ENCODE assay signal across 12 cellular contexts in genomic region chr1:35555212-35555584, GRCh38. TPM values are rescaled to one million over a fixed set of nuclear protein-coding genes. Genes with fewer than 3 reads are reported as not detected.
A peak's percentile ranks its signal among the peaks of the same experiment; 100 is the strongest.
DNase-seq lines count a peak whose midpoint lies in the region; ATAC-seq and TF ChIP-seq lines count a peak whose summit lies in the region.
"Had no signal": no experiment of that assay in that cellular context is flagged by ENCODE, and none has a peak within 500 bp of the region (broad histone marks: within the 10 kb centered on the region; RNA-seq: fewer than 3 reads in every experiment).

No MANE protein-coding gene starts in this region.

- H3K9me2 ChIP-seq in SK-N-SH = no peaks in the 10 kb centered on the region

- no peak for ATAC-seq in SK-N-SH treated with all-trans-retinoic acid at 6 μM for 48 hours
- no peak for ATAC-seq in T-helper 17 cell
- ATAC-seq in foreskin keratinocyte = peak; percentile 7
- no peak for ATAC-seq in psoas muscle
- no peak for ATAC-seq in HG03521 (IDR thresholded peaks at IDR 0.05; ENCODE audit: unreplicated experiment)
- ATAC-seq: left cardiac atrium had no signal

- H3K27ac ChIP-seq in SK-N-SH (ENCODE audit: low read depth in 2 of 2, low read length in 1 of 2) (peak overlapping the region in 1 of 2 experiments; percentile 80; a peak in 2 of 4 replicates), foreskin keratinocyte (no peak overlapping the region), psoas muscle (peak overlapping the region; percentile 99)
- H3K27ac ChIP-seq: testis had no signal

- peak overlapping the region; percentile 98 for H3K4me3 Mint-ChIP-seq in T-helper 17 cell

- H3K36me3 ChIP-seq in SK-N-SH (replicated peaks in 1 of 2; ENCODE audit: control insufficient read depth in 1 of 2, insufficient read depth in 2 of 2, low read length in 1 of 2) (peaks cover 30 to 37% of the 10 kb centered on the region in 2 experiments), psoas muscle (ENCODE audit: insufficient read depth in 1 of 2, low read depth in 1 of 2) (peaks cover 0 to 40% of the 10 kb centered on the region in 2 donors)

- H3K27me3 ChIP-seq in SK-N-SH (ENCODE audit: insufficient read depth) (no peaks in the 10 kb centered on the region), foreskin keratinocyte (no peaks in the 10 kb centered on the region), psoas muscle (ENCODE audit: insufficient read depth in 3 of 3, low read length in 2 of 3) (no peaks in the 10 kb centered on the region)
- H3K27me3 ChIP-seq: testis had no signal

- no peak overlapping the region for H2AFZ ChIP-seq in SK-N-SH (ENCODE audit: low read depth)

- CTCF ChIA-PET in SK-N-SH (lab: Yijun Ruan, JAX) = interaction anchor here (2.0 to 8.2 kb wide), 2 partner anchors 9 to 103 kb away, joined by 15 to 81 read pairs; no protein-coding TSS in a partner anchor

- intact Hi-C loops in psoas muscle (cut with DNase I) = no loop called here

- peak overlapping the region; percentile 98 for H3K27ac Mint-ChIP-seq in T-helper 17 cell

- no peaks in the 10 kb centered on the region for H3K36me3 Mint-ChIP-seq in T-helper 17 cell (ENCODE audit: low read depth)

- DNase-seq in SK-N-SH = no peak
- DNase-seq in T-helper 17 cell = no peak
- DNase-seq in foreskin keratinocyte = no peak
- no peak for DNase-seq in psoas muscle
- DNase-seq in NCI-H1092 treated with DMSO at 0.1 percent for 48 hours (lab: John Stamatoyannopoulos, UW) = no peak
- DNase-seq in AG08395 (ENCODE audit: low spot score) = no peak
- DNase-seq: dermis blood vessel endothelial cell, left cardiac atrium, NCI-H1436, testis had no signal

- no peak for TF ChIP-seq EP300 in SK-N-SH (IDR thresholded peaks at IDR 0.05; ENCODE audit: borderline replicate concordance in 1 of 2, low read depth in 1 of 2, low read length in 1 of 2)

- H3K79me2 ChIP-seq in SK-N-SH (ENCODE audit: insufficient read depth) = peaks cover 79% of the 10 kb centered on the region

- H3K4me1 ChIP-seq in SK-N-SH (ENCODE audit: control insufficient read depth in 1 of 2, insufficient read depth in 2 of 2, low read depth in 1 of 2, low read length in 1 of 2) (peaks cover 4 to 39% of the 10 kb centered on the region in 2 experiments; a peak in 3 of 4 replicates), foreskin keratinocyte (peaks cover 21% of the 10 kb centered on the region), psoas muscle (peaks cover 38% of the 10 kb centered on the region)

- H3K9ac ChIP-seq in SK-N-SH = no peak overlapping the region

- H4K20me1 ChIP-seq in SK-N-SH (ENCODE audit: insufficient read depth) = peaks cover 6% of the 10 kb centered on the region; the same call in 1 of the 2 replicates

- no peak for TF ChIP-seq RAD21 in SK-N-SH (IDR thresholded peaks at IDR 0.05; ENCODE audit: low read length)

- H3F3A ChIP-seq in SK-N-SH (replicated peaks; ENCODE audit: insufficient read depth) = peaks cover 12% of the 10 kb centered on the region

- H3K9me3 ChIP-seq in SK-N-SH = no peaks in the 10 kb centered on the region
- H3K9me3 ChIP-seq in T-helper 17 cell (ENCODE audit: control insufficient read depth, low read length, poor library complexity, severe bottlenecking) = no peaks in the 10 kb centered on the region
- H3K9me3 ChIP-seq in psoas muscle = no peaks in the 10 kb centered on the region
- H3K9me3 ChIP-seq: testis had no signal

- H3K4me1 Mint-ChIP-seq in T-helper 17 cell = peaks cover 36% of the 10 kb centered on the region

- H3K4me3 ChIP-seq in SK-N-SH (ENCODE audit: low read depth in 2 of 2, low read length in 1 of 2) (peak overlapping the region in 1 of 2 experiments; percentile 88; a peak in 2 of 4 replicates), psoas muscle (peak overlapping the region; percentile 99)
- H3K4me3 ChIP-seq: testis had no signal

- POLR2A ChIA-PET in SK-N-SH (lab: Yijun Ruan, JAX) = no interaction called here

- no peaks in the 10 kb centered on the region for H3K27me3 Mint-ChIP-seq in T-helper 17 cell

- TF ChIP-seq CTCF in SK-N-SH (IDR thresholded peaks at IDR 0.05) = no peak
- TF ChIP-seq CTCF in foreskin keratinocyte (conservative IDR thresholded peaks at IDR 0.05) = no peak
- no peak for TF ChIP-seq CTCF in psoas muscle (IDR thresholded peaks at IDR 0.05)

- 65% methylated on average over 4 of the region's 4 CpGs for WGBS in SK-N-SH (ENCODE audit: low lambda C conversion rate)
- WGBS in psoas muscle, 3 donors = 42 to 58% (median 51%) methylated on average over 4 of the region's 4 CpGs

- peak overlapping the region; percentile 74 for H3K4me2 ChIP-seq in SK-N-SH

TF ChIP-seq in SK-N-SH, 30 proteins besides CTCF, POLR2A, EP300 and RAD21 (continues in another document):
- no peak for TF ChIP-seq FOSL2 (IDR thresholded peaks at IDR 0.05; ENCODE audit: borderline replicate concordance, low read depth)
- TF ChIP-seq NRF1 (IDR thresholded peaks at IDR 0.05; ENCODE audit: low read depth, low read length) = no peak
- no peak for TF ChIP-seq REST (IDR thresholded peaks at IDR 0.05; ENCODE audit: low read depth, low read length)

TF ChIP-seq in SK-N-SH treated with all-trans-retinoic acid at 6 μM for 48 hours, 23 proteins besides CTCF, POLR2A, EP300 and RAD21 (continues in another document):
- TF ChIP-seq ZFP3 (CRISPR knock-in tag; IDR thresholded peaks at IDR 0.05) (no peak), CSDC2 (CRISPR knock-in tag; IDR thresholded peaks at IDR 0.05) (no peak), ISL1 (CRISPR knock-in tag; IDR thresholded peaks at IDR 0.05) (no peak), POU6F1 (CRISPR knock-in tag; IDR thresholded peaks at IDR 0.05; ENCODE audit: borderline replicate concordance, low read depth) (no peak), BACH2 (CRISPR knock-in tag; IDR thresholded peaks at IDR 0.05; ENCODE audit: borderline replicate concordance) (no peak), ZNF8 (CRISPR knock-in tag; IDR thresholded peaks at IDR 0.05) (no peak), ARNTL (CRISPR knock-in tag; IDR thresholded peaks at IDR 0.05; ENCODE audit: borderline replicate concordance, low read depth) (no peak), ESRRG (CRISPR knock-in tag; IDR thresholded peaks at IDR 0.05) (no peak), ZFP30 (CRISPR knock-in tag; IDR thresholded peaks at IDR 0.05) (no peak), PATZ1 (CRISPR knock-in tag; IDR thresholded peaks at IDR 0.05; ENCODE audit: borderline replicate concordance) (no peak), GLIS3 (CRISPR knock-in tag; IDR thresholded peaks at IDR 0.05) (no peak)

RNA-seq across cellular contexts. Expression of gene KIAA0319L, which starts 2.0 kb away (rescaled TPM):
- 51.9 and 63.2 TPM in 2 replicates for polyA plus RNA-seq in SK-N-SH (2012; rRNA removed)
- 47.0 and 47.9 TPM in 2 replicates for polyA plus RNA-seq in SK-N-SH (2012; cell fraction: cytosol; rRNA removed)
- polyA plus RNA-seq in SK-N-SH (2012; cell fraction: nucleus; rRNA removed) = 92.9 and 108 TPM in 2 replicates
- total RNA-seq in T-helper 17 cell = 10 to 100 TPM; 58.8 to 79.0 TPM
- 18.8 and 19.9 TPM in 2 replicates for total RNA-seq in foreskin keratinocyte
- polyA plus RNA-seq in foreskin keratinocyte = 6.8 and 8.0 TPM in 2 replicates
- total RNA-seq in psoas muscle = 10 to 100 TPM; 32.0 to 46.9 (median 40.7) TPM
- 10 to 100 TPM; 18.0 to 41.7 (median 24.2) TPM for polyA plus RNA-seq in psoas muscle

RNA-seq across cellular contexts. Expression of gene NCDN, which starts 2.4 kb away (rescaled TPM):
- polyA plus RNA-seq in SK-N-SH (2012; rRNA removed) = 34.6 and 38.3 TPM in 2 replicates
- polyA plus RNA-seq in SK-N-SH (2012; cell fraction: cytosol; rRNA removed) = 18.1 and 26.1 TPM in 2 replicates
- polyA plus RNA-seq in SK-N-SH (2012; cell fraction: nucleus; rRNA removed) = 46.6 and 59.5 TPM in 2 replicates
- total RNA-seq in T-helper 17 cell = 10 to 100 TPM; 23.8 to 26.2 TPM
- 14.3 and 15.5 TPM in 2 replicates for total RNA-seq in foreskin keratinocyte
- polyA plus RNA-seq in foreskin keratinocyte = 10.7 TPM in 2 replicates
- 10 to 100 TPM; 12.5 to 21.2 (median 13.7) TPM for total RNA-seq in psoas muscle
- polyA plus RNA-seq in psoas muscle = 10 to 100 TPM in 2 of 3 donors, 1 to 10 TPM in 1; 6.8 to 23.1 (median 13.9) TPM

RNA-seq across cellular contexts. Expression of gene TFAP2E, which starts 17.9 kb away (rescaled TPM):
- polyA plus RNA-seq in SK-N-SH (2012; rRNA removed) (0.59 and 0.68 TPM in 2 replicates), foreskin keratinocyte (0.32 and 0.33 TPM in 2 replicates), psoas muscle (under 1 TPM; 0.04 to 0.12 (median 0.06) TPM)
- 0.27 and 0.30 TPM in 2 replicates for polyA plus RNA-seq in SK-N-SH (2012; cell fraction: cytosol; rRNA removed)
- 5.1 and 5.9 TPM in 2 replicates for polyA plus RNA-seq in SK-N-SH (2012; cell fraction: nucleus; rRNA removed)
- total RNA-seq in T-helper 17 cell (1 to 10 TPM; 3.2 to 4.5 TPM), foreskin keratinocyte (0.18 and 0.31 TPM in 2 replicates), psoas muscle (not detected)
